In genomic region chr7:98021588-98022351, GRCh38 we compare ENCODE assay signal across 9 cellular contexts. TPM values are rescaled to one million over a fixed set of nuclear protein-coding genes. Genes with fewer than 3 reads are reported as not detected.
DNase-seq lines count a peak whose midpoint lies in the region; ATAC-seq and TF ChIP-seq lines count a peak whose summit lies in the region.
"Had no signal": no experiment of that assay in that cellular context is flagged by ENCODE, and none has a peak within 500 bp of the region (broad histone marks: within the 10 kb centered on the region; RNA-seq: fewer than 3 reads in every experiment).

No MANE protein-coding gene starts in this region.

- H3K4me3 ChIP-seq in foreskin fibroblast (ENCODE audit: low read depth in 1 of 2, low read length in 2 of 2) (no peak overlapping the region), testis (no peak overlapping the region)

- no TSS peak for BruUV-seq in Calu3 (replicated peaks; lab: Mats Ljungman, UMichigan)

- no peaks in the 10 kb centered on the region for H3K9me3 ChIP-seq in testis

- H3K4me3 Mint-ChIP-seq in Calu3 (ENCODE audit: low read depth, unreplicated experiment), result no peak overlapping the region
- H3K4me3 Mint-ChIP-seq in activated T-helper 2 cell treated with anti-CD3 and anti-CD28 coated beads, Interferon-gamma antibody, Interleukin-2, Interleukin-4, amounts not matched to agents 10 μg/mL and 5 μg/mL and 100 μg/mL, durations not matched to agents 14 hours and 24 hours and 36 hours (ENCODE audit: low read depth), result no peak overlapping the region
- H3K4me3 Mint-ChIP-seq: T-helper 1 cell treated with Interleukin-12 subunit alpha and Interleukin-12 subunit beta and Interleukin-4 antibody, amounts not matched to agents 30 μg/mL and 1 μg/mL, for 36 hours had no signal

- 32 to 33% methylated on average over 18 of the region's 18 CpGs for WGBS in testis, 2 donors

- H3K4me1 ChIP-seq in testis, result no peaks in the 10 kb centered on the region

- no peaks in the 10 kb centered on the region for H3K27me3 ChIP-seq in testis

- no peaks in the 10 kb centered on the region for H3K36me3 ChIP-seq in testis (ENCODE audit: low read depth, missing control alignments)

- DNase-seq in Calu3 (peak; percentile 83), M059J (ENCODE audit: low read depth) (peak; percentile 58), SHP77 (lab: John Stamatoyannopoulos, UW) (peak; percentile 54 to 61), foreskin fibroblast (peak; percentile 18 to 82), occipital lobe (lab: John Stamatoyannopoulos, UW) (peak; percentile 25), testis (peak; percentile 92)
- peak; percentile 59 for DNase-seq in activated T-helper 2 cell treated with anti-CD3 and anti-CD28 coated beads, Interferon-gamma antibody, Interleukin-2, Interleukin-4, amounts not matched to agents 10 μg/mL and 5 μg/mL and 100 μg/mL, durations not matched to agents 14 hours and 24 hours and 36 hours (ENCODE audit: low spot score)

- TF ChIP-seq CTCF in Calu3 (IDR thresholded peaks at IDR 0.05; ENCODE audit: unreplicated experiment) (peak; percentile 76), foreskin fibroblast (IDR thresholded peaks at IDR 0.05; ENCODE audit: low read depth, low read length) (peak; percentile 96), testis (IDR thresholded peaks at IDR 0.05) (peak; percentile 84 to 97 (median 92))

- intact Hi-C loops in Calu3 (cut with micrococcal nuclease; ENCODE audit: unreplicated experiment), result loop anchor here (1.0 kb wide), 1 partner anchor 147 kb away; no protein-coding TSS in a partner anchor
- intact Hi-C loops in activated T-helper 2 cell treated with anti-CD3 and anti-CD28 coated beads, Interferon-gamma antibody, Interleukin-2, Interleukin-4, amounts not matched to agents 10 μg/mL and 5 μg/mL and 100 μg/mL, durations not matched to agents 14 hours and 24 hours and 36 hours (cut with micrococcal nuclease), result loop anchor here (1.0 kb wide), 2 partner anchors 85 to 147 kb away; partner anchors contain the start of gene LMTK2
- intact Hi-C loops in testis (cut with DNase I; ENCODE audit: low total_unique reads), result loop anchor here (5.0 kb wide), 1 partner anchor 146 kb away; no protein-coding TSS in a partner anchor

- no peak overlapping the region for H3K27ac Mint-ChIP-seq in Calu3 (ENCODE audit: unreplicated experiment)
- H3K27ac Mint-ChIP-seq in activated T-helper 2 cell treated with anti-CD3 and anti-CD28 coated beads, Interferon-gamma antibody, Interleukin-2, Interleukin-4, amounts not matched to agents 10 μg/mL and 5 μg/mL and 100 μg/mL, durations not matched to agents 14 hours and 24 hours and 36 hours, result no peak overlapping the region
- H3K27ac Mint-ChIP-seq: T-helper 1 cell treated with Interleukin-12 subunit alpha and Interleukin-12 subunit beta and Interleukin-4 antibody, amounts not matched to agents 30 μg/mL and 1 μg/mL, for 36 hours had no signal

- CTCF ChIA-PET in Calu3 (lab: Charles Lee), result interaction anchor here (0.5 to 2.0 kb wide), 9 partner anchors 51 to 161 kb away, joined by 3 to 32 read pairs (median 5); no protein-coding TSS in a partner anchor

- H3K36me3 Mint-ChIP-seq in Calu3 (ENCODE audit: insufficient read depth, unreplicated experiment), result peaks cover 6% of the 10 kb centered on the region
- no peaks in the 10 kb centered on the region for H3K36me3 Mint-ChIP-seq in activated T-helper 2 cell treated with anti-CD3 and anti-CD28 coated beads, Interferon-gamma antibody, Interleukin-2, Interleukin-4, amounts not matched to agents 10 μg/mL and 5 μg/mL and 100 μg/mL, durations not matched to agents 14 hours and 24 hours and 36 hours (ENCODE audit: low read depth)

- no peak overlapping the region for H3K27ac ChIP-seq in testis

- peak; percentile 81 for ATAC-seq in GM21737 (IDR thresholded peaks at IDR 0.05; ENCODE audit: unreplicated experiment)

- H3K27me3 Mint-ChIP-seq in Calu3 (ENCODE audit: unreplicated experiment), result no peaks in the 10 kb centered on the region
- H3K27me3 Mint-ChIP-seq in activated T-helper 2 cell treated with anti-CD3 and anti-CD28 coated beads, Interferon-gamma antibody, Interleukin-2, Interleukin-4, amounts not matched to agents 10 μg/mL and 5 μg/mL and 100 μg/mL, durations not matched to agents 14 hours and 24 hours and 36 hours (ENCODE audit: low read depth), result no peaks in the 10 kb centered on the region

- no peaks in the 10 kb centered on the region for H3K4me1 Mint-ChIP-seq in Calu3 (ENCODE audit: low read depth, unreplicated experiment)
- H3K4me1 Mint-ChIP-seq in activated T-helper 2 cell treated with anti-CD3 and anti-CD28 coated beads, Interferon-gamma antibody, Interleukin-2, Interleukin-4, amounts not matched to agents 10 μg/mL and 5 μg/mL and 100 μg/mL, durations not matched to agents 14 hours and 24 hours and 36 hours (ENCODE audit: low read depth), result no peaks in the 10 kb centered on the region

- TF ChIP-seq POLR2A in testis (IDR thresholded peaks at IDR 0.05), result no peak

- H3K9me3 Mint-ChIP-seq in Calu3 (ENCODE audit: low read depth, unreplicated experiment), result no peaks in the 10 kb centered on the region
- H3K9me3 Mint-ChIP-seq in activated T-helper 2 cell treated with anti-CD3 and anti-CD28 coated beads, Interferon-gamma antibody, Interleukin-2, Interleukin-4, amounts not matched to agents 10 μg/mL and 5 μg/mL and 100 μg/mL, durations not matched to agents 14 hours and 24 hours and 36 hours, result no peaks in the 10 kb centered on the region
- H3K9me3 Mint-ChIP-seq: T-helper 1 cell treated with Interleukin-12 subunit alpha and Interleukin-12 subunit beta and Interleukin-4 antibody, amounts not matched to agents 30 μg/mL and 1 μg/mL, for 36 hours had no signal

RNA-seq across cellular contexts. Expression of gene OCM2, which starts 31.8 kb away (rescaled TPM):
- total RNA-seq in Calu3 (2022) (not detected in 2 replicates), occipital lobe (not detected), testis (not detected)
- total RNA-seq in M059J (2014; rRNA removed; shearing (Covaris generic)), result not detected in 2 replicates
- total RNA-seq in activated T-helper 2 cell treated with anti-CD3 and anti-CD28 coated beads, Interferon-gamma antibody, Interleukin-2, Interleukin-4, amounts not matched to agents 10 μg/mL and 5 μg/mL and 100 μg/mL, durations not matched to agents 14 hours and 24 hours and 36 hours, result not detected in 2 replicates
- not detected for polyA plus RNA-seq in testis (ENCODE audit: insufficient read depth, low read depth, low replicate concordance)

Comparison
In these comparisons a context has a peak if more than half of its experiments do, and no peak if none do; other contexts are left out.
1. DNase-seq: peak in every context shown above with its lines; median percentile 92 in testis; 83 in Calu3; 59 in activated T-helper 2 cell treated with anti-CD3 and anti-CD28 coated beads, Interferon-gamma antibody, Interleukin-2, Interleukin-4, amounts not matched to agents 10 μg/mL and 5 μg/mL and 100 μg/mL, durations not matched to agents 14 hours and 24 hours and 36 hours; 58 in M059J; 58 in SHP77; 50 in foreskin fibroblast; 25 in occipital lobe.